Comparison of ENCODE assay signal across 7 cellular contexts in the genomic region with DNA sequence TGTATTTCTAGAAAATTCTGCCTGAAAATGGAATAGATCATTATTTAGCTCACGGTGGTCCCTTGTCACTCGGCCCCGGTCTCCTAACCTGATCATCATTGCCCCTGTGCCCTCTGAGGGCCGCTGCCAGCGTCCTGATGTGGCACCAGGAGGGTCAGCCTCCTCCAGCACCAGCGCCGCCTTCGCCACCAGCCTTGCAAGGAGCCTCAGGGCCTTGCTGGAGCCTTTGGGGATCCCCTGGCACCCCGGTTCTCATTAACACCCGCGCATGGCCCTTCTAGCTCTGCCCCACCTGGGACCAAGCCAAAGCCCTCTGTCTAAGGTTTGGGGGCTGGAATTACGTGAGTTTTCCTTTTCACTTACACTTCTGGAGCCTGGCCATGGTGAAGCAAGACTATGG.
"Had no signal": no experiment of that assay in that cellular context is flagged by ENCODE, and none has a peak within 500 bp of the region (broad histone marks: within the 10 kb centered on the region; RNA-seq: fewer than 3 reads in every experiment).

No MANE protein-coding gene starts in this region.

- DNase-seq: IMR-90, KBM-7, KG1 had no signal

- H3K36me3 Mint-ChIP-seq: IgD-negative memory B cell had no signal

- H3K27ac ChIP-seq: HL-60 had no signal

- H3K9me3 Mint-ChIP-seq: IgD-negative memory B cell had no signal

- H3K27ac Mint-ChIP-seq: IgD-negative memory B cell had no signal

- H3K4me3 Mint-ChIP-seq: IgD-negative memory B cell had no signal

- ATAC-seq: HepG2, K562 had no signal

- H3K4me3 ChIP-seq: K562 had no signal

- H3K4me1 Mint-ChIP-seq: IgD-negative memory B cell had no signal
